11 cellular contexts compared by ENCODE assay signal in genomic region chr12:112182499-112182898, GRCh38. TPM values are rescaled to one million over a fixed set of nuclear protein-coding genes. Genes with fewer than 3 reads are reported as not detected.
DNase-seq lines count a peak whose midpoint lies in the region; ATAC-seq, FAIRE-seq and TF ChIP-seq lines count a peak whose summit lies in the region.
"Had no signal": no experiment of that assay in that cellular context is flagged by ENCODE, and none has a peak within 500 bp of the region (broad histone marks: within the 10 kb centered on the region; RNA-seq: fewer than 3 reads in every experiment).

No MANE protein-coding gene starts in this region.

- peak overlapping the region; percentile 37 for H3K27ac Mint-ChIP-seq in activated CD8-positive, alpha-beta T cell treated with anti-CD3 and anti-CD28 coated beads for 36 hours
- no peak overlapping the region for H3K27ac Mint-ChIP-seq in activated CD8-positive, alpha-beta T cell treated with anti-CD3 and anti-CD28 coated beads, Interleukin-2, amount 10 ng/mL, durations not matched to agents 7 days and 5 days
- H3K27ac Mint-ChIP-seq in astrocyte (ENCODE audit: unreplicated experiment) = no peak overlapping the region

- H2AFZ ChIP-seq in astrocyte (ENCODE audit: low read depth, low read length) (no peak overlapping the region), PC-9 (no peak overlapping the region)

- peak; percentile 14 for DNase-seq in activated CD8-positive, alpha-beta T cell treated with anti-CD3 and anti-CD28 coated beads for 36 hours
- DNase-seq in activated CD8-positive, alpha-beta T cell treated with anti-CD3 and anti-CD28 coated beads, Interleukin-2, amount 10 ng/mL, durations not matched to agents 7 days and 5 days = no peak
- DNase-seq in astrocyte (ENCODE audit: low read depth) (no peak), DMS 273 (lab: John Stamatoyannopoulos, UW; ENCODE audit: unreplicated experiment) (no peak), PC-9 (no peak)
- DNase-seq: activated CD8-positive, alpha-beta memory T cell treated with anti-CD3 and anti-CD28 coated beads, Interleukin-2, amount 50 U/mL, for 4 hours; body of pancreas had no signal

- H3K9me3 Mint-ChIP-seq in activated CD8-positive, alpha-beta T cell treated with anti-CD3 and anti-CD28 coated beads for 36 hours = no peaks in the 10 kb centered on the region
- H3K9me3 Mint-ChIP-seq in activated CD8-positive, alpha-beta T cell treated with anti-CD3 and anti-CD28 coated beads, Interleukin-2, amount 10 ng/mL, durations not matched to agents 7 days and 5 days (ENCODE audit: insufficient read depth) = no peaks in the 10 kb centered on the region
- H3K9me3 Mint-ChIP-seq in astrocyte (ENCODE audit: unreplicated experiment) = no peaks in the 10 kb centered on the region

- intact Hi-C loops in activated CD8-positive, alpha-beta T cell treated with anti-CD3 and anti-CD28 coated beads for 36 hours (cut with micrococcal nuclease) = no loop called here
- intact Hi-C loops in PC-9 (cut with micrococcal nuclease; ENCODE audit: unreplicated experiment) = no loop called here

- ATAC-seq in activated CD8-positive, alpha-beta T cell treated with anti-CD3 and anti-CD28 coated beads for 36 hours = no peak
- ATAC-seq in activated CD8-positive, alpha-beta T cell treated with anti-CD3 and anti-CD28 coated beads, Interleukin-2, amount 10 ng/mL, durations not matched to agents 7 days and 5 days = no peak
- ATAC-seq in HG02852 (IDR thresholded peaks at IDR 0.05; ENCODE audit: unreplicated experiment) = no peak
- ATAC-seq: body of pancreas, esophagus mucosa had no signal

- no peak overlapping the region for H3K4me2 ChIP-seq in astrocyte (ENCODE audit: low read length)
- H3K4me2 ChIP-seq in PC-9 = no peak overlapping the region

- H3K36me3 Mint-ChIP-seq in activated CD8-positive, alpha-beta T cell treated with anti-CD3 and anti-CD28 coated beads for 36 hours (ENCODE audit: low read depth) = peaks cover 16% of the 10 kb centered on the region
- peaks cover 22% of the 10 kb centered on the region for H3K36me3 Mint-ChIP-seq in activated CD8-positive, alpha-beta T cell treated with anti-CD3 and anti-CD28 coated beads, Interleukin-2, amount 10 ng/mL, durations not matched to agents 7 days and 5 days (ENCODE audit: low read depth)
- peaks cover 22% of the 10 kb centered on the region for H3K36me3 Mint-ChIP-seq in astrocyte (ENCODE audit: low read depth, unreplicated experiment)

- H4K20me1 ChIP-seq in astrocyte (ENCODE audit: insufficient read depth, low read length) (peaks cover 15% of the 10 kb centered on the region), PC-9 (ENCODE audit: insufficient read depth) (no peaks in the 10 kb centered on the region)

- H3K27ac ChIP-seq in astrocyte (ENCODE audit: low read depth, low read length) (no peak overlapping the region), layer of hippocampus (ENCODE audit: low read depth, low read length) (peak overlapping the region; percentile 82), temporal lobe (ENCODE audit: low read depth, low read length) (peak overlapping the region; percentile 99), PC-9 (no peak overlapping the region)
- H3K27ac ChIP-seq: body of pancreas had no signal

- H3K9me2 ChIP-seq in PC-9 (ENCODE audit: insufficient read depth) = no peaks in the 10 kb centered on the region

- no peaks in the 10 kb centered on the region for H3K36me3 ChIP-seq in astrocyte (ENCODE audit: insufficient read depth, low read length)
- H3K36me3 ChIP-seq in PC-9 (ENCODE audit: low read depth) = no peaks in the 10 kb centered on the region

- H3F3A ChIP-seq in PC-9 (ENCODE audit: insufficient read depth, low read depth) = no peaks in the 10 kb centered on the region

- FAIRE-seq in astrocyte (lab: Jason Lieb, UNC) = no peak

- no peaks in the 10 kb centered on the region for H3K27me3 Mint-ChIP-seq in activated CD8-positive, alpha-beta T cell treated with anti-CD3 and anti-CD28 coated beads for 36 hours
- no peaks in the 10 kb centered on the region for H3K27me3 Mint-ChIP-seq in activated CD8-positive, alpha-beta T cell treated with anti-CD3 and anti-CD28 coated beads, Interleukin-2, amount 10 ng/mL, durations not matched to agents 7 days and 5 days (ENCODE audit: low read depth)
- no peaks in the 10 kb centered on the region for H3K27me3 Mint-ChIP-seq in astrocyte (ENCODE audit: low read depth, unreplicated experiment)

- CTCF ChIA-PET in activated CD8-positive, alpha-beta T cell treated with anti-CD3 and anti-CD28 coated beads for 36 hours (lab: Charles Lee) = interaction anchor here (1.1 kb wide), 1 partner anchor 10 kb away, joined by 3 read pairs; no protein-coding TSS in a partner anchor
- CTCF ChIA-PET in activated CD8-positive, alpha-beta T cell treated with anti-CD3 and anti-CD28 coated beads, Interleukin-2, amount 10 ng/mL, durations not matched to agents 7 days and 5 days (lab: Charles Lee) = no interaction called here
- CTCF ChIA-PET in PC-9 (lab: Charles Lee) = no interaction called here

- peaks cover 21% of the 10 kb centered on the region for H3K4me1 Mint-ChIP-seq in activated CD8-positive, alpha-beta T cell treated with anti-CD3 and anti-CD28 coated beads for 36 hours (ENCODE audit: low read depth)
- peaks cover 9% of the 10 kb centered on the region for H3K4me1 Mint-ChIP-seq in activated CD8-positive, alpha-beta T cell treated with anti-CD3 and anti-CD28 coated beads, Interleukin-2, amount 10 ng/mL, durations not matched to agents 7 days and 5 days (ENCODE audit: low read depth)
- H3K4me1 Mint-ChIP-seq in astrocyte (ENCODE audit: low read depth, unreplicated experiment) = peaks cover 16% of the 10 kb centered on the region

- no peaks in the 10 kb centered on the region for H3K9me3 ChIP-seq in astrocyte (ENCODE audit: insufficient read depth, low read depth, low read length)
- H3K9me3 ChIP-seq in PC-9 (ENCODE audit: insufficient read depth, low read depth) = no peaks in the 10 kb centered on the region
- H3K9me3 ChIP-seq: body of pancreas had no signal

- H3K4me3 Mint-ChIP-seq in activated CD8-positive, alpha-beta T cell treated with anti-CD3 and anti-CD28 coated beads for 36 hours = no peak overlapping the region
- H3K4me3 Mint-ChIP-seq in activated CD8-positive, alpha-beta T cell treated with anti-CD3 and anti-CD28 coated beads, Interleukin-2, amount 10 ng/mL, durations not matched to agents 7 days and 5 days = no peak overlapping the region
- H3K4me3 Mint-ChIP-seq in astrocyte (ENCODE audit: unreplicated experiment) = no peak overlapping the region

- H3K79me2 ChIP-seq in astrocyte (ENCODE audit: insufficient read depth, low read length) (no peaks in the 10 kb centered on the region), PC-9 (ENCODE audit: low read depth) (no peaks in the 10 kb centered on the region)

- BruUV-seq in PC-9 (replicated peaks; lab: Mats Ljungman, UMichigan) = no TSS peak

- H3K4me3 ChIP-seq in astrocyte (ENCODE audit: insufficient read depth, low read depth, low read length) (no peak overlapping the region), PC-9 (no peak overlapping the region)
- H3K4me3 ChIP-seq: body of pancreas had no signal

- no peak for TF ChIP-seq CTCF in activated CD8-positive, alpha-beta T cell treated with anti-CD3 and anti-CD28 coated beads for 36 hours (IDR thresholded peaks at IDR 0.05)
- no peak for TF ChIP-seq CTCF in astrocyte (IDR thresholded peaks at IDR 0.05; ENCODE audit: insufficient read depth, low read depth, low read length)
- TF ChIP-seq CTCF in PC-9 (conservative IDR thresholded peaks at IDR 0.05) = no peak

- POLR2A ChIA-PET in activated CD8-positive, alpha-beta T cell treated with anti-CD3 and anti-CD28 coated beads for 36 hours (lab: Charles Lee) = no interaction called here
- POLR2A ChIA-PET in activated CD8-positive, alpha-beta T cell treated with anti-CD3 and anti-CD28 coated beads, Interleukin-2, amount 10 ng/mL, durations not matched to agents 7 days and 5 days (lab: Charles Lee) = no interaction called here
- POLR2A ChIA-PET in PC-9 (lab: Charles Lee; ENCODE audit: unreplicated experiment) = no interaction called here

- H3K4me1 ChIP-seq in astrocyte (ENCODE audit: insufficient read depth, low read length) = peaks cover 16% of the 10 kb centered on the region
- H3K4me1 ChIP-seq in PC-9 (replicated peaks; ENCODE audit: insufficient read depth) = no peaks in the 10 kb centered on the region
- H3K4me1 ChIP-seq: body of pancreas had no signal

- H3K9ac ChIP-seq in astrocyte (ENCODE audit: low read length) = peak overlapping the region; percentile 17

- H3K27me3 ChIP-seq in astrocyte (ENCODE audit: insufficient read depth, low read length) = no peaks in the 10 kb centered on the region
- no peaks in the 10 kb centered on the region for H3K27me3 ChIP-seq in layer of hippocampus (ENCODE audit: control insufficient read depth, insufficient read depth, low read length)
- H3K27me3 ChIP-seq in PC-9 (ENCODE audit: insufficient read depth, low read depth) = no peaks in the 10 kb centered on the region
- H3K27me3 ChIP-seq: body of pancreas had no signal

RNA-seq across cellular contexts. Expression of gene TRAFD1, which starts 57.1 kb away (rescaled TPM):
- 10 to 100 TPM; 34.6 to 35.8 TPM for total RNA-seq in activated CD8-positive, alpha-beta T cell treated with anti-CD3 and anti-CD28 coated beads for 36 hours
- 10 to 100 TPM; 54.6 to 55.9 TPM for total RNA-seq in activated CD8-positive, alpha-beta T cell treated with anti-CD3 and anti-CD28 coated beads, Interleukin-2, amount 10 ng/mL, durations not matched to agents 7 days and 5 days
- 35.6 TPM in 2 replicates for total RNA-seq in astrocyte
- total RNA-seq in temporal lobe = 42.0 TPM
- total RNA-seq in PC-9 (2021) = 34.1 and 38.7 TPM in 2 replicates

Comparison
In these comparisons a context has a peak if more than half of its experiments do, and no peak if none do; other contexts are left out.
1. H3K27ac ChIP-seq: peak in layer of hippocampus (single experiment) and temporal lobe (single experiment); none in astrocyte (single experiment) and PC-9 (single experiment).